Comparison of ENCODE assay signal across 1 cellular context in genomic region chr2:108377411-108377810, GRCh38.
TF ChIP-seq lines count a peak whose summit lies in the region.

No MANE protein-coding gene starts in this region.

TF ChIP-seq in GM23338, 12 proteins besides CTCF, POLR2A, EP300 and RAD21 (continued from another document):
- TF ChIP-seq, protein P1, sequence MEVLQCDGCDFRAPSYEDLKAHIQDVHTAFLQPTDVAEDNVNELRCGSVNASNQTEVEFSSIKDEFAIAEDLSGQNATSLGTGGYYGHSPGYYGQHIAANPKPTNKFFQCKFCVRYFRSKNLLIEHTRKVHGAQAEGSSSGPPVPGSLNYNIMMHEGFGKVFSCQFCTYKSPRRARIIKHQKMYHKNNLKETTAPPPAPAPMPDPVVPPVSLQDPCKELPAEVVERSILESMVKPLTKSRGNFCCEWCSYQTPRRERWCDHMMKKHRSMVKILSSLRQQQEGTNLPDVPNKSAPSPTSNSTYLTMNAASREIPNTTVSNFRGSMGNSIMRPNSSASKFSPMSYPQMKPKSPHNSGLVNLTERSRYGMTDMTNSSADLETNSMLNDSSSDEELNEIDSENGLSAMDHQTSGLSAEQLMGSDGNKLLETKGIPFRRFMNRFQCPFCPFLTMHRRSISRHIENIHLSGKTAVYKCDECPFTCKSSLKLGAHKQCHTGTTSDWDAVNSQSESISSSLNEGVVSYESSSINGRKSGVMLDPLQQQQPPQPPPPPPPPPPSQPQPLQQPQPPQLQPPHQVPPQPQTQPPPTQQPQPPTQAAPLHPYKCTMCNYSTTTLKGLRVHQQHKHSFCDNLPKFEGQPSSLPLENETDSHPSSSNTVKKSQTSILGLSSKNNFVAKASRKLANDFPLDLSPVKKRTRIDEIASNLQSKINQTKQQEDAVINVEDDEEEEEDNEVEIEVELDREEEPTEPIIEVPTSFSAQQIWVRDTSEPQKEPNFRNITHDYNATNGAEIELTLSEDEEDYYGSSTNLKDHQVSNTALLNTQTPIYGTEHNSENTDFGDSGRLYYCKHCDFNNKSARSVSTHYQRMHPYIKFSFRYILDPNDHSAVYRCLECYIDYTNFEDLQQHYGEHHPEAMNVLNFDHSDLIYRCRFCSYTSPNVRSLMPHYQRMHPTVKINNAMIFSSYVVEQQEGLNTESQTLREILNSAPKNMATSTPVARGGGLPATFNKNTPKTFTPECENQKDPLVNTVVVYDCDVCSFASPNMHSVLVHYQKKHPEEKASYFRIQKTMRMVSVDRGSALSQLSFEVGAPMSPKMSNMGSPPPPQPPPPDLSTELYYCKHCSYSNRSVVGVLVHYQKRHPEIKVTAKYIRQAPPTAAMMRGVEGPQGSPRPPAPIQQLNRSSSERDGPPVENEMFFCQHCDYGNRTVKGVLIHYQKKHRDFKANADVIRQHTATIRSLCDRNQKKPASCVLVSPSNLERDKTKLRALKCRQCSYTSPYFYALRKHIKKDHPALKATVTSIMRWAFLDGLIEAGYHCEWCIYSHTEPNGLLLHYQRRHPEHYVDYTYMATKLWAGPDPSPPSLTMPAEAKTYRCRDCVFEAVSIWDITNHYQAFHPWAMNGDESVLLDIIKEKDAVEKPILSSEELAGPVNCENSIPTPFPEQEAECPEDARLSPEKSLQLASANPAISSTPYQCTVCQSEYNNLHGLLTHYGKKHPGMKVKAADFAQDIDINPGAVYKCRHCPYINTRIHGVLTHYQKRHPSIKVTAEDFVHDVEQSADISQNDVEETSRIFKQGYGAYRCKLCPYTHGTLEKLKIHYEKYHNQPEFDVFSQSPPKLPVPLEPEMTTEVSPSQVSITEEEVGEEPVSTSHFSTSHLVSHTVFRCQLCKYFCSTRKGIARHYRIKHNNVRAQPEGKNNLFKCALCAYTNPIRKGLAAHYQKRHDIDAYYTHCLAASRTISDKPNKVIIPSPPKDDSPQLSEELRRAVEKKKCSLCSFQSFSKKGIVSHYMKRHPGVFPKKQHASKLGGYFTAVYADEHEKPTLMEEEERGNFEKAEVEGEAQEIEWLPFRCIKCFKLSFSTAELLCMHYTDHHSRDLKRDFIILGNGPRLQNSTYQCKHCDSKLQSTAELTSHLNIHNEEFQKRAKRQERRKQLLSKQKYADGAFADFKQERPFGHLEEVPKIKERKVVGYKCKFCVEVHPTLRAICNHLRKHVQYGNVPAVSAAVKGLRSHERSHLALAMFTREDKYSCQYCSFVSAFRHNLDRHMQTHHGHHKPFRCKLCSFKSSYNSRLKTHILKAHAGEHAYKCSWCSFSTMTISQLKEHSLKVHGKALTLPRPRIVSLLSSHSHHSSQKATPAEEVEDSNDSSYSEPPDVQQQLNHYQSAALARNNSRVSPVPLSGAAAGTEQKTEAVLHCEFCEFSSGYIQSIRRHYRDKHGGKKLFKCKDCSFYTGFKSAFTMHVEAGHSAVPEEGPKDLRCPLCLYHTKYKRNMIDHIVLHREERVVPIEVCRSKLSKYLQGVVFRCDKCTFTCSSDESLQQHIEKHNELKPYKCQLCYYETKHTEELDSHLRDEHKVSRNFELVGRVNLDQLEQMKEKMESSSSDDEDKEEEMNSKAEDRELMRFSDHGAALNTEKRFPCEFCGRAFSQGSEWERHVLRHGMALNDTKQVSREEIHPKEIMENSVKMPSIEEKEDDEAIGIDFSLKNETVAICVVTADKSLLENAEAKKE (CRISPR knock-in tag; IDR thresholded peaks at IDR 0.05): no peak
- no peak for TF ChIP-seq EZH2 (IDR thresholded peaks at IDR 0.05; ENCODE audit: low read depth, unreplicated experiment)
- TF ChIP-seq POLR2AphosphoS5 (IDR thresholded peaks at IDR 0.05; ENCODE audit: low read depth): no peak
- TF ChIP-seq EZH2phosphoT487 (IDR thresholded peaks at IDR 0.05; ENCODE audit: unreplicated experiment): no peak
- TF ChIP-seq ETS1 (IDR thresholded peaks at IDR 0.05): no peak
